ENCODE assay signal across 8 cellular contexts in the genomic region with DNA sequence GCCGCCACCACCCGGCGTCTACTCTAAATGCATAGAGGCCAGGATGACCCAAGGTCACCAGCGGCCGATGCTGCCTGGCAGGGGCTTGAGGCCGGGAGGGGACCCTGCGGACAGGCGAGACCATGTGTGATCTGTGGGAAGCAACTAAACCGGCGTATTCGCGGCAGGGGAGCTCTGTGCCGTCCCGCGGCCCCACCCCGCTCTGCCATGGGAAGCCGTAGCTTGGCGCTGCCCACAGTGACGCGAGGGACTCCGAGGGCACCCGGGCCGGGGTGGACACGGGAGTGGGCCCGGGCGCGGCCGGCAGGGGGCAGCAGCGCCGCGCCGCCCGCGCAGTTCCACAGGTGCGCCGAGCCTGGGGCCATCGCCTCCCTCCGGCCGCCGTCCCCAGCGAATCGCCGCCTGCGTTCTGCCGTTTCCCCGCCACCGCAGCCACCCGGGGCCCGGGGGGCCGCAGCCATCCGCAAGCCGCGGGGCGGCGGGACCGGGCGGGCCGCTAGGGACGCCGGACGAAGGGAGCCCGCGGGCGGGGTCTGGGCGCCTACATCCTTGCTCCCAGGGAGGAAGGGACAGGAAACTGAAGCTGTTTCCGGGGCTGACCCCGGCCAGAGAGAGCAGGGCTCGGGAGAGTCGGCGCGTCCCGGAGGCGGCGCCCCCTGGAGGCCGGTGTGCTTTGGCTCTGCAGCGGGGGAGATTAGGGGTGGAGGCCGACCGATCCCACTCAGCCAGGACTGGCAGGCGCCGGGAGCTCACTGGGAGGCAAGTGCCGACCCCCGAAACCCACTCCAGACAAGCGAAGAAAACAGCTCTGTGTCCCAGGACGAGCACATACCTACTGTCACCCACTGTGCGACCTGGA. TPM values are rescaled to one million over a fixed set of nuclear protein-coding genes. Genes with fewer than 3 reads are reported as not detected.
DNase-seq lines count a peak whose midpoint lies in the region; ATAC-seq and TF ChIP-seq lines count a peak whose summit lies in the region.

No MANE protein-coding gene starts in this region.

- no peaks in the 10 kb centered on the region for H3K9me3 ChIP-seq in CD8-positive, alpha-beta T cell (ENCODE audit: low read length)
- H3K9me3 ChIP-seq in effector memory CD4-positive, alpha-beta T cell (ENCODE audit: control insufficient read depth, low read length): no peaks in the 10 kb centered on the region

- POLR2A ChIA-PET in CD8-positive, alpha-beta T cell (lab: Charles Lee): interaction anchor here (0.6 to 2.1 kb wide), 9 partner anchors 10 to 330 kb away, joined by 3 to 11 read pairs (median 4); a partner anchor contains a TSS
- POLR2A ChIA-PET in activated CD8-positive, alpha-beta T cell treated with anti-CD3 and anti-CD28 coated beads for 36 hours (lab: Charles Lee): interaction anchor here (0.7 to 2.1 kb wide), 9 partner anchors 9 to 309 kb away, joined by 3 to 7 read pairs (median 4); a partner anchor contains a TSS

- no peak overlapping the region for H2AK5ac ChIP-seq in mesendoderm (ENCODE audit: low read length)

- peak overlapping the region; percentile 24 for H3K23ac ChIP-seq in mesendoderm (ENCODE audit: low read length)

- H3K4me2 ChIP-seq in mesendoderm (ENCODE audit: low read length): peak overlapping the region; percentile 96

- no peak overlapping the region for H4K8ac ChIP-seq in mesendoderm (ENCODE audit: low read depth, low read length)

- H3K79me1 ChIP-seq in mesendoderm (ENCODE audit: low read length): no peaks in the 10 kb centered on the region

- H3K27ac Mint-ChIP-seq in CD8-positive, alpha-beta T cell: peak overlapping the region; percentile 67
- H3K27ac Mint-ChIP-seq in activated CD8-positive, alpha-beta T cell treated with anti-CD3 and anti-CD28 coated beads for 36 hours: peak overlapping the region; percentile 68

- CTCF ChIA-PET in CD8-positive, alpha-beta T cell (lab: Charles Lee): interaction anchor here (0.5 to 5.3 kb wide), 60 partner anchors 9 to 416 kb away, joined by 3 to 114 read pairs (median 5); a partner anchor contains a TSS
- CTCF ChIA-PET in activated CD8-positive, alpha-beta T cell treated with anti-CD3 and anti-CD28 coated beads for 36 hours (lab: Charles Lee): interaction anchor here (0.6 to 6.5 kb wide), 85 partner anchors 9 to 418 kb away, joined by 3 to 114 read pairs (median 5); a partner anchor contains a TSS

- peak overlapping the region; percentile 82 for H3K18ac ChIP-seq in mesendoderm (ENCODE audit: low read length)

- H3K9me3 Mint-ChIP-seq in CD8-positive, alpha-beta T cell: no peaks in the 10 kb centered on the region
- no peaks in the 10 kb centered on the region for H3K9me3 Mint-ChIP-seq in activated CD8-positive, alpha-beta T cell treated with anti-CD3 and anti-CD28 coated beads for 36 hours

- H3K36me3 ChIP-seq in CD8-positive, alpha-beta T cell (ENCODE audit: insufficient read depth, low read length): no peaks in the 10 kb centered on the region
- H3K36me3 ChIP-seq in effector memory CD4-positive, alpha-beta T cell (ENCODE audit: control insufficient read depth, insufficient read depth, low read length): no peaks in the 10 kb centered on the region
- no peaks in the 10 kb centered on the region for H3K36me3 ChIP-seq in mesendoderm (ENCODE audit: control insufficient read depth, insufficient read depth, low read length)

- H3K4me3 Mint-ChIP-seq in CD8-positive, alpha-beta T cell: peak overlapping the region; percentile 81
- peak overlapping the region; percentile 73 for H3K4me3 Mint-ChIP-seq in activated CD8-positive, alpha-beta T cell treated with anti-CD3 and anti-CD28 coated beads for 36 hours

- peak overlapping the region; percentile 88 for H3K4me3 ChIP-seq in CD8-positive, alpha-beta T cell (ENCODE audit: low read depth, low read length)
- peak overlapping the region; percentile 63 for H3K4me3 ChIP-seq in effector memory CD4-positive, alpha-beta T cell (ENCODE audit: insufficient read depth, low read depth, low read length, poor library complexity, severe bottlenecking)
- peak overlapping the region; percentile 49 for H3K4me3 ChIP-seq in mesendoderm (ENCODE audit: low read length)

- no peaks in the 10 kb centered on the region for H3K27me3 Mint-ChIP-seq in CD8-positive, alpha-beta T cell (ENCODE audit: low read depth)
- no peaks in the 10 kb centered on the region for H3K27me3 Mint-ChIP-seq in activated CD8-positive, alpha-beta T cell treated with anti-CD3 and anti-CD28 coated beads for 36 hours

- no CpG with 5 or more reads among the region's 85 CpGs for WGBS in mesendoderm (ENCODE audit: extremely low coverage, insufficient coverage, low lambda C conversion rate)

- no peaks in the 10 kb centered on the region for H3K27me3 ChIP-seq in CD8-positive, alpha-beta T cell (ENCODE audit: insufficient read depth, low read length)
- peaks cover 4% of the 10 kb centered on the region for H3K27me3 ChIP-seq in effector memory CD4-positive, alpha-beta T cell (replicated peaks; ENCODE audit: control insufficient read depth, insufficient read depth, low read length, poor library complexity, severe bottlenecking)
- no peaks in the 10 kb centered on the region for H3K27me3 ChIP-seq in mesendoderm (ENCODE audit: insufficient read depth, low read length, poor library complexity)

- intact Hi-C loops in CD8-positive, alpha-beta T cell (cut with DNase I, micrococcal nuclease): loop anchor here (1.0 to 5.0 kb wide), 5 partner anchors 12 to 330 kb away; a partner anchor contains a TSS
- intact Hi-C loops in activated CD8-positive, alpha-beta T cell treated with anti-CD3 and anti-CD28 coated beads for 36 hours (cut with micrococcal nuclease): loop anchor here (5.0 kb wide), 2 partner anchors 94 to 331 kb away; no protein-coding TSS in a partner anchor

- TF ChIP-seq CTCF in CD8-positive, alpha-beta T cell (IDR thresholded peaks at IDR 0.05): peak; percentile 81
- peak; percentile 83 for TF ChIP-seq CTCF in activated CD8-positive, alpha-beta T cell treated with anti-CD3 and anti-CD28 coated beads for 36 hours (IDR thresholded peaks at IDR 0.05)

- no peak overlapping the region for H2BK120ac ChIP-seq in mesendoderm (ENCODE audit: low read depth, low read length)

- H3K79me2 ChIP-seq in mesendoderm (ENCODE audit: control insufficient read depth, insufficient read depth, low read length): no peaks in the 10 kb centered on the region

- peaks cover 5% of the 10 kb centered on the region for H3K4me1 ChIP-seq in CD8-positive, alpha-beta T cell (ENCODE audit: insufficient read depth, low read length)
- H3K4me1 ChIP-seq in effector memory CD4-positive, alpha-beta T cell (ENCODE audit: control insufficient read depth, insufficient read depth, low read length, poor library complexity, severe bottlenecking): no peaks in the 10 kb centered on the region
- H3K4me1 ChIP-seq in mesendoderm (ENCODE audit: control insufficient read depth, low read depth, low read length): no peaks in the 10 kb centered on the region

- no peak overlapping the region for H3K4ac ChIP-seq in mesendoderm (ENCODE audit: low read depth, low read length)

- peak overlapping the region; percentile 40 for H3K27ac ChIP-seq in CD8-positive, alpha-beta T cell (ENCODE audit: low read depth, low read length)
- H3K27ac ChIP-seq in effector memory CD4-positive, alpha-beta T cell (ENCODE audit: insufficient read depth, low read length, poor library complexity, severe bottlenecking): peak overlapping the region; percentile 47
- H3K27ac ChIP-seq in mesendoderm (ENCODE audit: low read depth, low read length): peak overlapping the region; percentile 94

- peaks cover 8% of the 10 kb centered on the region for H3K4me1 Mint-ChIP-seq in CD8-positive, alpha-beta T cell (ENCODE audit: low read depth)
- H3K4me1 Mint-ChIP-seq in activated CD8-positive, alpha-beta T cell treated with anti-CD3 and anti-CD28 coated beads for 36 hours (ENCODE audit: low read depth): peaks cover 5% of the 10 kb centered on the region

- peak overlapping the region; percentile 86 for H3K9ac ChIP-seq in mesendoderm (ENCODE audit: low read length)

- H3K36me3 Mint-ChIP-seq in CD8-positive, alpha-beta T cell: no peaks in the 10 kb centered on the region
- H3K36me3 Mint-ChIP-seq in activated CD8-positive, alpha-beta T cell treated with anti-CD3 and anti-CD28 coated beads for 36 hours (ENCODE audit: low read depth): no peaks in the 10 kb centered on the region

- peak; percentile 89 for ATAC-seq in CD8-positive, alpha-beta T cell
- ATAC-seq in GM19372 (IDR thresholded peaks at IDR 0.05; ENCODE audit: low read depth, unreplicated experiment) (peak; percentile 91), HG03520 (IDR thresholded peaks at IDR 0.05; ENCODE audit: unreplicated experiment) (peak; percentile 87)
- peak; percentile 93 for ATAC-seq in activated CD8-positive, alpha-beta T cell treated with anti-CD3 and anti-CD28 coated beads for 36 hours

- H2BK15ac ChIP-seq in mesendoderm (replicated peaks; ENCODE audit: low read depth): no peak overlapping the region

- no peak overlapping the region for H4K5ac ChIP-seq in mesendoderm (ENCODE audit: low read length)

- peak overlapping the region; percentile 95 for H3K56ac ChIP-seq in mesendoderm (ENCODE audit: low read length)

- peak; percentile 43 to 88 (median 71) for DNase-seq in CD8-positive, alpha-beta T cell
- DNase-seq in NCI-H526 treated with DMSO at 0.1 percent for 48 hours (lab: John Stamatoyannopoulos, UW) (peak; percentile 49), mesendoderm (peak; percentile 96)
- DNase-seq in activated CD8-positive, alpha-beta T cell treated with anti-CD3 and anti-CD28 coated beads for 36 hours: peak; percentile 86
- peak; percentile 48 to 64 (median 56) for DNase-seq in effector memory CD4-positive, alpha-beta T cell
- peak; percentile 57 for DNase-seq in stimulated activated CD8-positive, alpha-beta memory T cell treated with anti-CD3 and anti-CD28 coated beads, Interleukin-12 subunit alpha, Interleukin-12 subunit beta, amount 100 ng/mL, for 24 hours (ENCODE audit: extremely low read depth)

- no peak overlapping the region for H2BK5ac ChIP-seq in mesendoderm (ENCODE audit: low read length)

RNA-seq across cellular contexts. Expression of a gene that starts 12.5 kb away (rescaled TPM):
- 10 to 100 TPM in 1 of 2 experiments, 1 to 10 TPM in 1; 9.2 to 11.0 TPM for total RNA-seq in CD8-positive, alpha-beta T cell
- 10 to 100 TPM; 68.1 to 71.4 TPM for total RNA-seq in activated CD8-positive, alpha-beta T cell treated with anti-CD3 and anti-CD28 coated beads for 36 hours
- 30.6 TPM for polyA plus RNA-seq in mesendoderm (2013, experiment 1 of 2)
- 29.4 TPM for polyA plus RNA-seq in mesendoderm (2013, experiment 2 of 2)

RNA-seq across cellular contexts. Expression of a gene that starts 47.7 kb away (rescaled TPM):
- 10 to 100 TPM; 43.4 to 44.6 TPM for total RNA-seq in CD8-positive, alpha-beta T cell
- total RNA-seq in activated CD8-positive, alpha-beta T cell treated with anti-CD3 and anti-CD28 coated beads for 36 hours: 10 to 100 TPM; 11.3 to 13.8 TPM
- 14.9 TPM for polyA plus RNA-seq in mesendoderm (2013, experiment 1 of 2)
- polyA plus RNA-seq in mesendoderm (2013, experiment 2 of 2): 15.2 TPM

RNA-seq across cellular contexts. Expression of a gene that starts 50.4 kb away (rescaled TPM):
- under 1 TPM in 1 of 2 experiments, not detected in 1; 0.11 TPM for total RNA-seq in CD8-positive, alpha-beta T cell
- under 1 TPM; 0.13 to 0.14 TPM for total RNA-seq in activated CD8-positive, alpha-beta T cell treated with anti-CD3 and anti-CD28 coated beads for 36 hours
- polyA plus RNA-seq in mesendoderm (2013, experiment 1 of 2): 2.2 TPM
- 2.3 TPM for polyA plus RNA-seq in mesendoderm (2013, experiment 2 of 2)

Comparison
In these comparisons a context has a peak if more than half of its experiments do, and no peak if none do; other contexts are left out.
1. Peak in every context shown above with its lines: DNase-seq, ATAC-seq, H3K4me3 ChIP-seq and H3K27ac ChIP-seq.
2. H3K27ac ChIP-seq: peak in every context shown above with its lines; median percentile 94 in mesendoderm; 47 in effector memory CD4-positive, alpha-beta T cell; 40 in CD8-positive, alpha-beta T cell.
3. RNA of a gene that starts 12.5 kb away (total RNA-seq): 68.1 to 71.4 TPM in activated CD8-positive, alpha-beta T cell treated with anti-CD3 and anti-CD28 coated beads for 36 hours; 9.2 to 11.0 TPM in CD8-positive, alpha-beta T cell; every median in the first group is over 4 times any median in the second.